In genomic region chr11:106761240-106761639, GRCh38 we compare ENCODE assay signal across 33 cellular contexts.
"Had no signal": no experiment of that assay in that cellular context is flagged by ENCODE, and none has a peak within 500 bp of the region (broad histone marks: within the 10 kb centered on the region; RNA-seq: fewer than 3 reads in every experiment).

No MANE protein-coding gene starts in this region.

- H3K4me1 ChIP-seq: adrenal gland, ascending aorta, body of pancreas, breast epithelium had no signal

- FAIRE-seq: astrocyte, bronchial epithelial cell had no signal

- H3K4me3 ChIP-seq: adrenal gland, ascending aorta, body of pancreas, breast epithelium, cardiac muscle cell had no signal

- DNase-seq: activated effector memory CD4-positive, alpha-beta T cell treated with anti-CD3 and anti-CD28 coated beads, Interleukin-2, amount 50 U/mL, for 16 hours; activated effector memory CD4-positive, alpha-beta T cell treated with Interleukin-2 at 50 U/mL for 16 hours; activated gamma-delta T cell; activated gamma-delta T cell treated with Interleukin-2 at 50 U/mL for 16 hours; activated naive CD4-positive, alpha-beta T cell; activated naive CD4-positive, alpha-beta T cell treated with anti-CD3 and anti-CD28 coated beads for 36 hours; activated naive CD4-positive, alpha-beta T cell treated with anti-CD3 and anti-CD28 coated beads, Interleukin-2, amount 10 ng/mL, durations not matched to agents 7 days and 5 days; activated naive CD4-positive, alpha-beta T cell treated with anti-CD3 and anti-CD28 coated beads, Interleukin-2, amount 50 U/mL, for 16 hours; activated naive CD4-positive, alpha-beta T cell treated with Interleukin-2 at 50 U/mL for 16 hours; activated naive CD8-positive, alpha-beta T cell treated with anti-CD3 and anti-CD28 coated beads for 36 hours; activated naive CD8-positive, alpha-beta T cell treated with anti-CD3 and anti-CD28 coated beads, Interleukin-2, amount 10 ng/mL, durations not matched to agents 7 days and 5 days; activated naive CD8-positive, alpha-beta T cell treated with anti-CD3 and anti-CD28 coated beads, Interleukin-2, amount 50 U/mL, for 24 hours; activated T-cell treated with anti-CD3 and anti-CD28 coated beads, Interleukin-2, amount 50 U/mL, for 24 hours; activated T-cell treated with anti-CD3 and anti-CD28 coated beads, Interleukin-2, amount 50 U/mL, for 4 hours; activated T-cell treated with anti-CD3 and anti-CD28 coated beads, Interleukin-2, amount 50 U/mL, for 48 hours; activated T-cell treated with anti-CD3 and anti-CD28 coated beads, Interleukin-2, amount 50 U/mL, for 72 hours; adrenal gland; amniotic stem cell; amygdala; anterior cingulate cortex; aorta; body of pancreas; brain microvascular endothelial cell; caudate nucleus; central memory CD4-positive, alpha-beta T cell; cerebellar nuclear complex had no signal

- H3K9me3 ChIP-seq: adrenal gland, ascending aorta, body of pancreas, breast epithelium had no signal

- H3K27me3 ChIP-seq: adrenal gland, ascending aorta, body of pancreas, brain microvascular endothelial cell, breast epithelium, cardiac muscle cell had no signal

- ATAC-seq: activated naive CD4-positive, alpha-beta T cell treated with anti-CD3 and anti-CD28 coated beads, Interleukin-2, amount 50 U/mL, for 72 hours; activated naive CD8-positive, alpha-beta T cell treated with anti-CD3 and anti-CD28 coated beads, Interleukin-2, amount 50 U/mL, for 24 hours; activated T-cell treated with anti-CD3 and anti-CD28 coated beads, Interleukin-2, amount 50 U/mL, for 4 hours; activated T-cell treated with anti-CD3 and anti-CD28 coated beads, Interleukin-2, amount 50 U/mL, for 72 hours; activated T-helper 17 cell treated with anti-CD3 and anti-CD28 coated beads, Interleukin-2, amount 50 U/mL, for 72 hours; body of pancreas had no signal

- H3K36me3 ChIP-seq: adrenal gland, ascending aorta, brain microvascular endothelial cell, breast epithelium, cardiac muscle cell had no signal

- H3K27ac ChIP-seq: adrenal gland, ascending aorta, body of pancreas, brain microvascular endothelial cell, breast epithelium, cardiac muscle cell had no signal
